ENCODE assay signal across 1 cellular context in genomic region chr1:177937174-177937770, GRCh38.
TF ChIP-seq lines count a peak whose summit lies in the region.

No MANE protein-coding gene starts in this region.

TF ChIP-seq in IMR-90, 13 proteins besides CTCF, POLR2A, EP300 and RAD21:
- TF ChIP-seq NFE2L2 (IDR thresholded peaks at IDR 0.05; ENCODE audit: low read depth, low read length) (no peak), MAFK (IDR thresholded peaks at IDR 0.05; ENCODE audit: low read depth, low read length) (no peak), ELK1 (IDR thresholded peaks at IDR 0.05; ENCODE audit: borderline replicate concordance, low read depth, low read length) (no peak), CEBPB (IDR thresholded peaks at IDR 0.05; ENCODE audit: low read depth, low read length) (no peak), BHLHE40 (IDR thresholded peaks at IDR 0.05; ENCODE audit: low read depth, low read length) (no peak), CHD1 (IDR thresholded peaks at IDR 0.05; ENCODE audit: low read depth, low read length) (no peak), FOS (IDR thresholded peaks at IDR 0.05; ENCODE audit: low read depth, low read length) (no peak), MAZ (IDR thresholded peaks at IDR 0.05; ENCODE audit: borderline replicate concordance, low read depth, low read length) (no peak), RCOR1 (IDR thresholded peaks at IDR 0.05; ENCODE audit: insufficient replicate concordance, low read length) (no peak), SMC3 (IDR thresholded peaks at IDR 0.05; ENCODE audit: low read depth, low read length) (no peak), RFX5 (IDR thresholded peaks at IDR 0.05; ENCODE audit: low read depth, low read length) (no peak), MXI1 (IDR thresholded peaks at IDR 0.05; ENCODE audit: borderline replicate concordance, low read depth, low read length) (no peak), USF2 (IDR thresholded peaks at IDR 0.05; ENCODE audit: low read depth, low read length) (no peak)
